9 cellular contexts compared by ENCODE assay signal in genomic region chr6:68575765-68576439, GRCh38. TPM values are rescaled to one million over a fixed set of nuclear protein-coding genes. Genes with fewer than 3 reads are reported as not detected.
DNase-seq lines count a peak whose midpoint lies in the region; FAIRE-seq and TF ChIP-seq lines count a peak whose summit lies in the region.
"Had no signal": no experiment of that assay in that cellular context is flagged by ENCODE, and none has a peak within 500 bp of the region (broad histone marks: within the 10 kb centered on the region; RNA-seq: fewer than 3 reads in every experiment).

No MANE protein-coding gene starts in this region.

- H3K4me1 ChIP-seq in colonic mucosa = no peaks in the 10 kb centered on the region

- no peak overlapping the region for H3K27ac ChIP-seq in colonic mucosa
- H3K27ac ChIP-seq: esophagus muscularis mucosa had no signal

- TF ChIP-seq CTCF in foreskin fibroblast (IDR thresholded peaks at IDR 0.05; ENCODE audit: low read depth, low read length) (no peak), progenitor cell of endocrine pancreas (IDR thresholded peaks at IDR 0.05; ENCODE audit: unreplicated experiment) (no peak), colonic mucosa (IDR thresholded peaks at IDR 0.05) (no peak)

- DNase-seq in H54 (ENCODE audit: insufficient read length, low spot score) (no peak), NCI-H69 (lab: John Stamatoyannopoulos, UW) (peak; percentile 93), foreskin fibroblast (peak; percentile 3 to 15), progenitor cell of endocrine pancreas (ENCODE audit: low spot score, unreplicated experiment) (peak; percentile 18), NCI-H2227 treated with DMSO at 0.1 percent for 48 hours (lab: John Stamatoyannopoulos, UW) (no peak), GM19240 (ENCODE audit: insufficient read length, low spot score) (no peak), RKO (ENCODE audit: low spot score) (no peak), colonic mucosa (no peak)

- no peaks in the 10 kb centered on the region for H3K36me3 Mint-ChIP-seq in progenitor cell of endocrine pancreas (ENCODE audit: insufficient read depth)

- H3K4me1 Mint-ChIP-seq in progenitor cell of endocrine pancreas (ENCODE audit: low read depth) = peaks cover 3% of the 10 kb centered on the region

- TF ChIP-seq POLR2A in H54 (IDR thresholded peaks at IDR 0.05; ENCODE audit: low read depth, low read length) = no peak

- no peaks in the 10 kb centered on the region for H3K9me3 ChIP-seq in colonic mucosa

- no peaks in the 10 kb centered on the region for H3K27me3 ChIP-seq in colonic mucosa

- no peaks in the 10 kb centered on the region for H3K27me3 Mint-ChIP-seq in progenitor cell of endocrine pancreas

- intact Hi-C loops in colonic mucosa (cut with DNase I) = no loop called here

- H3K9me3 Mint-ChIP-seq in progenitor cell of endocrine pancreas (ENCODE audit: low read depth) = peaks cover 6% of the 10 kb centered on the region

- H3K9ac ChIP-seq in colonic mucosa (ENCODE audit: low read depth in 2 of 2, low read length in 2 of 2) = no peak overlapping the region

- peak overlapping the region; percentile 60 for H3K4me3 Mint-ChIP-seq in progenitor cell of endocrine pancreas (ENCODE audit: low read depth)

- H3K4me3 ChIP-seq in foreskin fibroblast (ENCODE audit: low read depth in 1 of 2, low read length in 2 of 2) = no peak overlapping the region
- H3K4me3 ChIP-seq in colonic mucosa = no peak overlapping the region

- no peaks in the 10 kb centered on the region for H3K36me3 ChIP-seq in colonic mucosa
- H3K36me3 ChIP-seq: esophagus muscularis mucosa had no signal

- no peak overlapping the region for H3K27ac Mint-ChIP-seq in progenitor cell of endocrine pancreas

- peak; percentile 11 for FAIRE-seq in H54 (lab: Jason Lieb, UNC)

RNA-seq across cellular contexts. Expression of gene ADGRB3, which starts 59.2 kb away (rescaled TPM):
- 1.5 and 1.8 TPM in 2 replicates for total RNA-seq in progenitor cell of endocrine pancreas
- total RNA-seq in colonic mucosa = under 1 TPM; 0.42 to 0.98 TPM

Comparison
In these comparisons a context has a peak if more than half of its experiments do, and no peak if none do; other contexts are left out.
1. DNase-seq: peak in NCI-H69 (single experiment), foreskin fibroblast (2 of 2) and progenitor cell of endocrine pancreas (single experiment); none in H54 (single experiment), NCI-H2227 treated with DMSO at 0.1 percent for 48 hours (single experiment), GM19240 (single experiment), RKO (single experiment) and colonic mucosa (single experiment).